8 cellular contexts compared by ENCODE assay signal in the genomic region with DNA sequence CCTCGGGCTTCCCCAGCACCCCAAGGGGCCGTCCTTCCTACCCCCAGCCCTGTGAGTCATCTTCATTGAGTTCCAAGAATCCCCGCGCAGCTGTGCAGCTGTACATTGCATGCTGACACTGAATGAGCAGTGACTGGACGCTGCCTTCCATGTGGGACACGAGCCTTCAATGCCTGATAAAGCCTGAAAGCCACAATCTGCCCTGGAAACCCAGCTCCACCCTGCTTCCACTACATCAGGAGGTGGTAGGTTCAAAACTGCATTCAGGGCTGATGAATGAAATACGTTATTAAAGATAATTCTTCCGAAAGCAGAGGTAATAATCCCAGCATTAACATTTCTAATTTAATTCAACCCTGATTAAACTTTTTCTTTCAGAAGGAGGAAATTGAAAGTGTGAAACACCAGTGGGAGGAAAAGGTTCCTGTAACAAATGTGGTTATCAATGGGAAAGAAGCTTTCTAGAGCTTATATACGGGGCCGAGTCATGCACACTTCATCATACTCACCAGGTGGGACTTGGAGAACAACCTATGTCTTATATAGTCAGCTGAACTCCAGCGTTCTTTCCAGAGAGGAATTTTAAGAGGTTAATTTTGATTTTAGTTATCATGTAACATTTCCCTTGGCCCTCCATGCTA.
DNase-seq lines count a peak whose midpoint lies in the region; ATAC-seq and TF ChIP-seq lines count a peak whose summit lies in the region.

No MANE protein-coding gene starts in this region.

- no peak overlapping the region for H3K27ac Mint-ChIP-seq in CD4-positive, alpha-beta T cell

- no peak overlapping the region for H3K9ac ChIP-seq in neuronal stem cell (ENCODE audit: low read depth, low read length, poor library complexity)

- no peak overlapping the region for H2BK120ac ChIP-seq in neuronal stem cell (ENCODE audit: low read depth, low read length)

- no peak overlapping the region for H4K91ac ChIP-seq in neuronal stem cell (ENCODE audit: low read depth, low read length, poor library complexity)

- no peak overlapping the region for H3K23ac ChIP-seq in neuronal stem cell (ENCODE audit: low read depth, low read length, poor library complexity)

- H3K79me1 ChIP-seq in neuronal stem cell (ENCODE audit: low read depth, low read length), result no peaks in the 10 kb centered on the region

- no peak overlapping the region for H3K18ac ChIP-seq in neuronal stem cell (ENCODE audit: low read length)

- H3K27ac ChIP-seq in neuronal stem cell (replicated peaks; ENCODE audit: low read length), result no peak overlapping the region
- H3K27ac ChIP-seq in CD4-positive, alpha-beta T cell (ENCODE audit: low read depth, low read length), result no peak overlapping the region

- peak; percentile 94 for DNase-seq in GM04504 (ENCODE audit: low read depth)
- DNase-seq in HS-27A (ENCODE audit: low read depth), result peak; percentile 100
- DNase-seq in astrocyte of the hippocampus (ENCODE audit: low read depth, low spot score), result peak; percentile 96
- DNase-seq in neuronal stem cell (ENCODE audit: low spot score), result no peak
- no peak for DNase-seq in CD4-positive, alpha-beta T cell
- no peak for DNase-seq in GF-D8 (lab: John Stamatoyannopoulos, UW)
- no peak for DNase-seq in NCI-H187 (lab: John Stamatoyannopoulos, UW)

- H2BK12ac ChIP-seq in neuronal stem cell (ENCODE audit: low read length), result no peak overlapping the region

- H3K4me1 ChIP-seq in neuronal stem cell (ENCODE audit: control insufficient read depth in 2 of 2, insufficient read depth in 1 of 2, low read depth in 1 of 2, low read length in 2 of 2), result peaks cover 4 to 5% of the 10 kb centered on the region in 2 donors

- no peak overlapping the region for H3K4ac ChIP-seq in neuronal stem cell (ENCODE audit: low read length)

- no peak overlapping the region for H2BK5ac ChIP-seq in neuronal stem cell (ENCODE audit: low read length)

- no peaks in the 10 kb centered on the region for H3K27me3 ChIP-seq in neuronal stem cell (ENCODE audit: control insufficient read depth in 3 of 3, insufficient read depth in 3 of 3, low read depth in 1 of 3, low read length in 3 of 3)
- no peaks in the 10 kb centered on the region for H3K27me3 ChIP-seq in CD4-positive, alpha-beta T cell (ENCODE audit: control insufficient read depth, insufficient read depth, low read length)

- H3K27me3 Mint-ChIP-seq in CD4-positive, alpha-beta T cell, result no peaks in the 10 kb centered on the region

- no peak overlapping the region for H3K14ac ChIP-seq in neuronal stem cell (ENCODE audit: low read length)

- intact Hi-C loops in CD4-positive, alpha-beta T cell (cut with DNase I, micrococcal nuclease), result no loop called here

- H3K9me3 ChIP-seq in neuronal stem cell (replicated peaks in 1 of 2; ENCODE audit: control insufficient read depth in 2 of 2, insufficient read depth in 1 of 2, low read depth in 1 of 2, low read length in 2 of 2), result peaks cover 0 to 3% of the 10 kb centered on the region in 2 donors
- no peaks in the 10 kb centered on the region for H3K9me3 ChIP-seq in CD4-positive, alpha-beta T cell (ENCODE audit: control insufficient read depth, low read length)

- H3K36me3 ChIP-seq in neuronal stem cell (replicated peaks in 1 of 2; ENCODE audit: control insufficient read depth in 2 of 2, insufficient read depth in 2 of 2, low read length in 2 of 2), result no peaks in the 10 kb centered on the region

- POLR2A ChIA-PET in CD4-positive, alpha-beta T cell (lab: Charles Lee), result interaction anchor here (0.7 to 1.3 kb wide), 2 partner anchors 62 to 73 kb away, joined by 3 to 4 read pairs; no protein-coding TSS in a partner anchor

- no peak overlapping the region for H4K8ac ChIP-seq in neuronal stem cell (ENCODE audit: low read depth, low read length)

- CTCF ChIA-PET in CD4-positive, alpha-beta T cell (lab: Charles Lee), result no interaction called here

- no peak for ATAC-seq in HG03439 (IDR thresholded peaks at IDR 0.05; ENCODE audit: unreplicated experiment)
- ATAC-seq in CD4-positive, alpha-beta T cell (ENCODE audit: poor library complexity), result no peak

- no peak overlapping the region for H2BK15ac ChIP-seq in neuronal stem cell (ENCODE audit: low read length)

- no peak overlapping the region for H3K4me2 ChIP-seq in neuronal stem cell (ENCODE audit: insufficient read depth, low read length, poor library complexity, severe bottlenecking)

- H2AK5ac ChIP-seq in neuronal stem cell (ENCODE audit: low read depth, low read length), result no peak overlapping the region

- no peak for TF ChIP-seq CTCF in CD4-positive, alpha-beta T cell (IDR thresholded peaks at IDR 0.05)

- no peaks in the 10 kb centered on the region for H3K36me3 Mint-ChIP-seq in CD4-positive, alpha-beta T cell (ENCODE audit: low read depth)

- H3K4me3 Mint-ChIP-seq in CD4-positive, alpha-beta T cell, result no peak overlapping the region

- WGBS in neuronal stem cell (ENCODE audit: extremely low coverage in 2 of 2, insufficient read length in 2 of 2, insufficient replicate concordance in 1 of 2), 2 donors, result no CpG with 5 or more reads among the region's 11 CpGs

- peaks cover 42% of the 10 kb centered on the region for H3K4me1 Mint-ChIP-seq in CD4-positive, alpha-beta T cell (ENCODE audit: low read depth)

- no peak overlapping the region for H3K4me3 ChIP-seq in neuronal stem cell (ENCODE audit: low read length in 2 of 2)

- peak overlapping the region; percentile 32 for H2AFZ ChIP-seq in neuronal stem cell (ENCODE audit: low read length)

- H3K9me3 Mint-ChIP-seq in CD4-positive, alpha-beta T cell, result no peaks in the 10 kb centered on the region

Comparison
In these comparisons a context has a peak if more than half of its experiments do, and no peak if none do; other contexts are left out.
1. DNase-seq: peak in GM04504 (single experiment), HS-27A (single experiment) and astrocyte of the hippocampus (single experiment); none in neuronal stem cell (single experiment), CD4-positive, alpha-beta T cell (0 of 10), GF-D8 (single experiment) and NCI-H187 (0 of 2).